In genomic region chr11:103944251-103944944, GRCh38 we compare ENCODE assay signal across 29 cellular contexts.
"Had no signal": no experiment of that assay in that cellular context is flagged by ENCODE, and none has a peak within 500 bp of the region (broad histone marks: within the 10 kb centered on the region; RNA-seq: fewer than 3 reads in every experiment).

No MANE protein-coding gene starts in this region.

- H3K36me3 ChIP-seq: esophagus squamous epithelium, left lung, neural progenitor cell, prostate gland, sigmoid colon, spleen, thoracic aorta, upper lobe of right lung, uterus had no signal

- H3K9me3 ChIP-seq: esophagus squamous epithelium, heart right ventricle, left lung, prostate gland, sigmoid colon, spleen, thoracic aorta, tibial nerve, upper lobe of right lung, uterus had no signal

- H3K27ac Mint-ChIP-seq: effector memory CD8-positive, alpha-beta T cell; immature natural killer cell; mesothelial cell of epicardium; naive thymus-derived CD4-positive, alpha-beta T cell; neural progenitor cell; stimulated activated naive B cell treated with anti-CD40 and anti-IgM and Interleukin-4, amounts not matched to agents 10 μg/mL and 1 μg/mL and 100 μg/mL, for 72 hours; stimulated activated naive CD8-positive, alpha-beta T cell treated with anti-CD3 and anti-CD28 coated beads, Interleukin-15, Interleukin-2, amounts not matched to agents 100 ng/mL and 50 ng/mL, for 24 hours had no signal

- FAIRE-seq: endometrium, keratinocyte had no signal

- H3K4me1 Mint-ChIP-seq: immature natural killer cell; naive thymus-derived CD4-positive, alpha-beta T cell; neural progenitor cell; stimulated activated naive B cell treated with anti-CD40 and anti-IgM and Interleukin-4, amounts not matched to agents 10 μg/mL and 1 μg/mL and 100 μg/mL, for 72 hours had no signal

- H3K27me3 ChIP-seq: esophagus squamous epithelium, heart right ventricle, left lung, neural progenitor cell, sigmoid colon, spleen, tibial nerve, upper lobe of right lung, uterus had no signal

- H3K4me1 ChIP-seq: esophagus squamous epithelium, left lung, neural progenitor cell, parathyroid adenoma, prostate gland, tibial nerve, upper lobe of right lung, uterus had no signal

- H3K4me3 ChIP-seq: coronary artery, esophagus squamous epithelium, heart right ventricle, left lung, neural progenitor cell, prostate gland, sigmoid colon, spleen, thoracic aorta, tibial nerve, upper lobe of right lung, uterus had no signal

- H3K27ac ChIP-seq: coronary artery, esophagus squamous epithelium, heart right ventricle, left lung, neural progenitor cell, parathyroid adenoma, prostate gland, sigmoid colon, spleen, thoracic aorta, tibial nerve, upper lobe of right lung, uterus had no signal

- H3K36me3 Mint-ChIP-seq: naive thymus-derived CD4-positive, alpha-beta T cell; neural progenitor cell; stimulated activated naive B cell treated with anti-CD40 and anti-IgM and Interleukin-4, amounts not matched to agents 10 μg/mL and 1 μg/mL and 100 μg/mL, for 72 hours had no signal

- DNase-seq: effector memory CD8-positive, alpha-beta T cell; erythroblast; esophagus squamous epithelium; foreskin melanocyte; glutamatergic neuron; heart right ventricle; hypothalamus; immature natural killer cell; left lung; mesenchymal stem cell; naive thymus-derived CD4-positive, alpha-beta T cell; right cardiac atrium; sigmoid colon; spleen; stimulated activated CD4-positive, alpha-beta T cell treated with anti-CD3 and anti-CD28 coated beads, Interleukin-2, amount 100 ng/mL, for 48 hours; stimulated activated naive B cell treated with anti-CD40 and anti-IgM and Interleukin-4, amounts not matched to agents 10 μg/mL and 1 μg/mL and 100 μg/mL, for 72 hours; upper lobe of right lung; uterus had no signal

- ATAC-seq: effector memory CD8-positive, alpha-beta T cell; heart right ventricle; left lung; naive thymus-derived CD4-positive, alpha-beta T cell; right cardiac atrium; stimulated activated naive B cell treated with anti-CD40 and anti-IgM and Interleukin-4, amounts not matched to agents 10 μg/mL and 1 μg/mL and 100 μg/mL, for 72 hours; upper lobe of right lung had no signal

- H3K27me3 Mint-ChIP-seq: effector memory CD8-positive, alpha-beta T cell; naive thymus-derived CD4-positive, alpha-beta T cell; stimulated activated naive B cell treated with anti-CD40 and anti-IgM and Interleukin-4, amounts not matched to agents 10 μg/mL and 1 μg/mL and 100 μg/mL, for 72 hours; stimulated activated naive CD8-positive, alpha-beta T cell treated with anti-CD3 and anti-CD28 coated beads, Interleukin-15, Interleukin-2, amounts not matched to agents 100 ng/mL and 50 ng/mL, for 24 hours had no signal

- H3K4me3 Mint-ChIP-seq: effector memory CD8-positive, alpha-beta T cell; immature natural killer cell; mesothelial cell of epicardium; naive thymus-derived CD4-positive, alpha-beta T cell; nephron; neural progenitor cell; stimulated activated naive B cell treated with anti-CD40 and anti-IgM and Interleukin-4, amounts not matched to agents 10 μg/mL and 1 μg/mL and 100 μg/mL, for 72 hours; stimulated activated naive CD8-positive, alpha-beta T cell treated with anti-CD3 and anti-CD28 coated beads, Interleukin-15, Interleukin-2, amounts not matched to agents 100 ng/mL and 50 ng/mL, for 24 hours had no signal

- H3K9me3 Mint-ChIP-seq: immature natural killer cell; neural progenitor cell; stimulated activated naive B cell treated with anti-CD40 and anti-IgM and Interleukin-4, amounts not matched to agents 10 μg/mL and 1 μg/mL and 100 μg/mL, for 72 hours had no signal
